1 cellular context compared by ENCODE assay signal in the genomic region with DNA sequence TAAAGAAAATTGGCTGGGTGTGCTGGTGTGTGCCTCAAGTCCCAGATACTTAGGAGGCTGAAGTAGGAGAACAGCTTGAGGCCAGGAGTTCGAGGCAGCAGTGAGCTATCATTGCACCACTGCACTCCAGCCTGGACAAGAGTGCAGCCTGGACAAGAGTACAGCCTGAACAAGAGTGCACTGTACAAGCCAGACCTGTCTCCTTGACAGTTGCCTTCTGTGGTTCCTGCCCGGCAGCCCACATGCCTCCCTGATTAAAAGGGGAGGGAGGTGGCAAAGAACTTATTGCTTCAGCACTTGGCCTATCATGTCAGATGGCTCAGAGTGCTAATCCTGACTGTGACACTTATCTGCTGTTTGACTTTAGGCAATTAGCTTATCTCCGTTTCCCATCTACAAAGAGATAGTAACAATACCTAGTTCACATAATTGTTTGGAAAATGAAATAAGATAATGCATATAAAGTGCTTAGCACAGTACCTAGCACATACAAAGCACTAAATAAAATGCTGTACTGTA.
TF ChIP-seq lines count a peak whose summit lies in the region.

No MANE protein-coding gene starts in this region.

TF ChIP-seq in K562, 482 proteins besides CTCF, POLR2A, EP300 and RAD21 (continued from another document):
- TF ChIP-seq ATF3 (IDR thresholded peaks at IDR 0.05) = no peak
- TF ChIP-seq ATF3 (CRISPR knock-in tag; conservative IDR thresholded peaks at IDR 0.05) = no peak
- TF ChIP-seq ADNP (tag; IDR thresholded peaks at IDR 0.05) = peak; percentile 47; the same call in 1 of the 2 replicates
- TF ChIP-seq L3MBTL2 (IDR thresholded peaks at IDR 0.05) = 0 out of 2 replicates have a peak, but pooled peaks have one; percentile 20
